Comparison of ENCODE assay signal across 16 cellular contexts in the genomic region with DNA sequence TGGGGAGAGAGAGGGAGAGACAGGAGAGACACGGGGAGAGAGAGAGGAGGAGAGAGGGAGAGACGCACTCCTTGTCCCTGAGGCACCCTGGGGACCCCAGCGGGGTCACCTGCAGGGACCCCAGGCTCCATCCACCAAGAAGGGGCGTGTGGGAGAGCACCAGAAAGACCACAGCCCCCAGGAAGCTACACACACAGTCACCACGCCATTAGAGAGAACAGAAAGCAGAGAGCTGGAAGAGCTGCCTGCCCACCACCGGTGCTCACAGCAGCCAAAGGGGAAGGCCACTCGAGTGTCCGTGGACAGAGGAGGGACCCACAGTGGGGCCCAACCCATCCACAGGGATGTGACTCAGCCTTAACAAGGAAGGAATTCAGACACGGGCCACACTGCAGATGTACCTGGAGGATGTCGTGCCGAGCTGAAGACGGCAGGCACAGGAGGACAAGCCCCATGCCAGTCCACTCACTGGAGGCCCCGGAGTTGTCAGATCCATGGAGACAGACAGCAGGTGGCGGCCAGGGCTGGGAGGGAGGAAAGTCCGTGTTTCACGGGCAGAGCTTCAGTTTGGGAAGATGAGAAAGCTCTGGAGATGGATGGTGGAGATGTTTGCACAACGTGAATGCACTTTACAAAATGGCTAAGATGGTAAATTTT. TPM values are rescaled to one million over a fixed set of nuclear protein-coding genes. Genes with fewer than 3 reads are reported as not detected.
DNase-seq lines count a peak whose midpoint lies in the region; ATAC-seq and TF ChIP-seq lines count a peak whose summit lies in the region.
"Had no signal": no experiment of that assay in that cellular context is flagged by ENCODE, and none has a peak within 500 bp of the region (broad histone marks: within the 10 kb centered on the region; RNA-seq: fewer than 3 reads in every experiment).

No MANE protein-coding gene starts in this region.

- no peaks in the 10 kb centered on the region for H3K9me3 ChIP-seq in CD4-positive, CD25-positive, alpha-beta regulatory T cell (ENCODE audit: control insufficient read depth in 2 of 2, low read length in 2 of 2)

- H3K27me3 ChIP-seq in CD4-positive, CD25-positive, alpha-beta regulatory T cell (ENCODE audit: control insufficient read depth, insufficient read depth, low read length), result peaks cover 4% of the 10 kb centered on the region
- H3K27me3 ChIP-seq: cardiac muscle cell had no signal

- no peak overlapping the region for H3K4me3 ChIP-seq in CD4-positive, CD25-positive, alpha-beta regulatory T cell (ENCODE audit: low read depth, low read length)
- H3K4me3 ChIP-seq: cardiac muscle cell had no signal

- peaks cover 14% of the 10 kb centered on the region for H3K27me3 Mint-ChIP-seq in CD4-positive, CD25-positive, alpha-beta regulatory T cell

- peaks cover 2% of the 10 kb centered on the region for H3K4me1 ChIP-seq in CD4-positive, CD25-positive, alpha-beta regulatory T cell (ENCODE audit: control insufficient read depth, insufficient read depth, low read length, poor library complexity, severe bottlenecking)

- peak; percentile 19 for DNase-seq in AG08396 (ENCODE audit: low spot score)
- no peak for DNase-seq in CD4-positive, CD25-positive, alpha-beta regulatory T cell
- DNase-seq in mesenteric fat pad (ENCODE audit: low spot score), result peak; percentile 77
- DNase-seq in ureter (ENCODE audit: low spot score), result no peak
- DNase-seq in NK-92 treated with Interleukin-12 subunit alpha and Interleukin-12 subunit beta, amount 100 ng/mL, for 24 hours (lab: John Stamatoyannopoulos, UW), result no peak
- DNase-seq: activated CD8-positive, alpha-beta T cell treated with anti-CD3 and anti-CD28 coated beads, Interleukin-2, amount 10 ng/mL, durations not matched to agents 7 days and 5 days; activated naive CD4-positive, alpha-beta T cell treated with anti-CD3 and anti-CD28 coated beads for 36 hours; IMR-90; kidney glomerular epithelial cell; naive thymus-derived CD8-positive, alpha-beta T cell; NCI-H1048; T1000 had no signal

- TF ChIP-seq CTCF in VCaP (conservative IDR thresholded peaks at IDR 0.05), result peak; percentile 48

- H3K36me3 ChIP-seq in CD4-positive, CD25-positive, alpha-beta regulatory T cell (ENCODE audit: control insufficient read depth, insufficient read depth, low read length), result no peaks in the 10 kb centered on the region
- H3K36me3 ChIP-seq: cardiac muscle cell had no signal

- peaks cover 0 to 7% (median 5%) of the 10 kb centered on the region in 4 donors for H3K4me1 Mint-ChIP-seq in CD4-positive, CD25-positive, alpha-beta regulatory T cell

- no peaks in the 10 kb centered on the region for H3K36me3 Mint-ChIP-seq in CD4-positive, CD25-positive, alpha-beta regulatory T cell
- H3K36me3 Mint-ChIP-seq: naive thymus-derived CD8-positive, alpha-beta T cell had no signal

- H3K27ac ChIP-seq in CD4-positive, CD25-positive, alpha-beta regulatory T cell (ENCODE audit: insufficient read depth, low read length, poor library complexity, severe bottlenecking), result no peak overlapping the region
- H3K27ac ChIP-seq in VCaP, result no peak overlapping the region
- H3K27ac ChIP-seq: C4-2B, cardiac muscle cell had no signal

- peak overlapping the region in 1 of 4 donors; percentile 68 for H3K4me3 Mint-ChIP-seq in CD4-positive, CD25-positive, alpha-beta regulatory T cell
- H3K4me3 Mint-ChIP-seq: activated CD8-positive, alpha-beta T cell treated with anti-CD3 and anti-CD28 coated beads, Interleukin-2, amount 10 ng/mL, durations not matched to agents 7 days and 5 days; activated naive CD4-positive, alpha-beta T cell treated with anti-CD3 and anti-CD28 coated beads for 36 hours had no signal

- H3K9me3 Mint-ChIP-seq in CD4-positive, CD25-positive, alpha-beta regulatory T cell, result no peaks in the 10 kb centered on the region
- H3K9me3 Mint-ChIP-seq: activated naive CD4-positive, alpha-beta T cell treated with anti-CD3 and anti-CD28 coated beads for 36 hours; naive thymus-derived CD8-positive, alpha-beta T cell had no signal

- ATAC-seq in CD4-positive, CD25-positive, alpha-beta regulatory T cell (ENCODE audit: low read depth in 2 of 2), result no peak
- no peak for ATAC-seq in GM18909 (IDR thresholded peaks at IDR 0.05; ENCODE audit: poor library complexity, unreplicated experiment)
- ATAC-seq: activated CD8-positive, alpha-beta T cell treated with anti-CD3 and anti-CD28 coated beads, Interleukin-2, amount 10 ng/mL, durations not matched to agents 7 days and 5 days; naive thymus-derived CD8-positive, alpha-beta T cell had no signal

- peak overlapping the region in 2 of 3 donors; percentile 16 to 25 for H3K27ac Mint-ChIP-seq in CD4-positive, CD25-positive, alpha-beta regulatory T cell
- H3K27ac Mint-ChIP-seq: activated CD8-positive, alpha-beta T cell treated with anti-CD3 and anti-CD28 coated beads, Interleukin-2, amount 10 ng/mL, durations not matched to agents 7 days and 5 days; activated naive CD4-positive, alpha-beta T cell treated with anti-CD3 and anti-CD28 coated beads for 36 hours had no signal

RNA-seq across cellular contexts. Expression of a gene that starts 11.5 kb away (rescaled TPM):
- 64.7 TPM for total RNA-seq in CD4-positive, CD25-positive, alpha-beta regulatory T cell
- polyA plus RNA-seq in CD4-positive, CD25-positive, alpha-beta regulatory T cell, result 10 to 100 TPM; 13.1 to 23.8 (median 19.2) TPM
- total RNA-seq in mesenteric fat pad, result 35.4 TPM
- 13.8 TPM for total RNA-seq in ureter

Comparison
In these comparisons a context has a peak if more than half of its experiments do, and no peak if none do; other contexts are left out.
1. DNase-seq: peak in AG08396 (single experiment) and mesenteric fat pad (single experiment); none in CD4-positive, CD25-positive, alpha-beta regulatory T cell (0 of 3), ureter (single experiment) and NK-92 treated with Interleukin-12 subunit alpha and Interleukin-12 subunit beta, amount 100 ng/mL, for 24 hours (single experiment).